2 cellular contexts compared by ENCODE assay signal in genomic region chr10:112643600-112643999, GRCh38.
TF ChIP-seq lines count a peak whose summit lies in the region.

No MANE protein-coding gene starts in this region.

TF ChIP-seq in HepG2, 621 proteins besides CTCF, POLR2A, EP300 and RAD21 (continued from another document and continues in another):
- TF ChIP-seq SIX1 (CRISPR knock-in tag; IDR thresholded peaks at IDR 0.05; ENCODE audit: borderline replicate concordance) (peak; percentile 73), SP5 (CRISPR knock-in tag; IDR thresholded peaks at IDR 0.05; ENCODE audit: borderline replicate concordance, low read depth) (0 out of 2 replicates have a peak, but pooled peaks have one; percentile 27), SIX4 (CRISPR knock-in tag; IDR thresholded peaks at IDR 0.05) (no peak; the same call in 1 of the 2 replicates), ZNF343 (CRISPR knock-in tag; IDR thresholded peaks at IDR 0.05) (no peak), RARG (CRISPR knock-in tag; IDR thresholded peaks at IDR 0.05; ENCODE audit: low read depth) (no peak), NBN (conservative IDR thresholded peaks at IDR 0.05) (no peak), AGO2 (optimal IDR thresholded peaks at IDR 0.05; ENCODE audit: low read depth, low read length) (no peak), ZNF639 (CRISPR knock-in tag; conservative IDR thresholded peaks at IDR 0.05) (peak; percentile 50; the same call in 1 of the 2 replicates), ZNF562 (CRISPR knock-in tag; IDR thresholded peaks at IDR 0.05; ENCODE audit: borderline replicate concordance) (no peak), ZNF331 (CRISPR knock-in tag; IDR thresholded peaks at IDR 0.05) (peak; percentile 91), HNRNPUL1 (IDR thresholded peaks at IDR 0.05; ENCODE audit: low read depth, low read length) (no peak), RXRA (CRISPR knock-in tag; IDR thresholded peaks at IDR 0.05) (no peak), RFXAP (CRISPR knock-in tag; IDR thresholded peaks at IDR 0.05; ENCODE audit: borderline replicate concordance) (no peak), ZNF788 (CRISPR knock-in tag; IDR thresholded peaks at IDR 0.05; ENCODE audit: borderline replicate concordance) (no peak), FOXO1 (CRISPR knock-in tag; IDR thresholded peaks at IDR 0.05) (peak; percentile 89), ZNF83 (CRISPR knock-in tag; IDR thresholded peaks at IDR 0.05; ENCODE audit: borderline replicate concordance) (no peak), MAFF (IDR thresholded peaks at IDR 0.05; ENCODE audit: low read depth, low read length) (no peak), ATF1 (CRISPR knock-in tag; IDR thresholded peaks at IDR 0.05) (peak; percentile 54; the same call in 1 of the 2 replicates), ZNF34 (CRISPR knock-in tag; IDR thresholded peaks at IDR 0.05; ENCODE audit: borderline replicate concordance) (no peak), ZNF570 (CRISPR knock-in tag; IDR thresholded peaks at IDR 0.05; ENCODE audit: borderline replicate concordance) (no peak), ZBTB14 (CRISPR knock-in tag; IDR thresholded peaks at IDR 0.05) (no peak), ZNF451 (CRISPR knock-in tag; IDR thresholded peaks at IDR 0.05) (no peak), ZKSCAN5 (CRISPR knock-in tag; IDR thresholded peaks at IDR 0.05) (no peak), ZNF253 (CRISPR knock-in tag; IDR thresholded peaks at IDR 0.05; ENCODE audit: borderline replicate concordance) (no peak), ZNF670 (CRISPR knock-in tag; IDR thresholded peaks at IDR 0.05; ENCODE audit: borderline replicate concordance) (no peak), STAT5B (CRISPR knock-in tag; IDR thresholded peaks at IDR 0.05) (0 out of 2 replicates have a peak, but pooled peaks have one; percentile 40), YY1 (IDR thresholded peaks at IDR 0.05; ENCODE audit: insufficient read depth, insufficient replicate concordance, low read depth, low read length) (peak; percentile 64), ETV6 (CRISPR knock-in tag; conservative IDR thresholded peaks at IDR 0.05) (no peak), PPARG (CRISPR knock-in tag; conservative IDR thresholded peaks at IDR 0.05) (peak; percentile 65; the same call in 1 of the 2 replicates), SALL1 (CRISPR knock-in tag; IDR thresholded peaks at IDR 0.05) (peak; percentile 55; the same call in 1 of the 2 replicates), BRF2 (CRISPR knock-in tag; IDR thresholded peaks at IDR 0.05) (no peak)
- TF ChIP-seq, protein P1, sequence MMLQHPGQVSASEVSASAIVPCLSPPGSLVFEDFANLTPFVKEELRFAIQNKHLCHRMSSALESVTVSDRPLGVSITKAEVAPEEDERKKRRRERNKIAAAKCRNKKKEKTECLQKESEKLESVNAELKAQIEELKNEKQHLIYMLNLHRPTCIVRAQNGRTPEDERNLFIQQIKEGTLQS (CRISPR knock-in tag; IDR thresholded peaks at IDR 0.05), result peak; percentile 89
- TF ChIP-seq, protein P2, sequence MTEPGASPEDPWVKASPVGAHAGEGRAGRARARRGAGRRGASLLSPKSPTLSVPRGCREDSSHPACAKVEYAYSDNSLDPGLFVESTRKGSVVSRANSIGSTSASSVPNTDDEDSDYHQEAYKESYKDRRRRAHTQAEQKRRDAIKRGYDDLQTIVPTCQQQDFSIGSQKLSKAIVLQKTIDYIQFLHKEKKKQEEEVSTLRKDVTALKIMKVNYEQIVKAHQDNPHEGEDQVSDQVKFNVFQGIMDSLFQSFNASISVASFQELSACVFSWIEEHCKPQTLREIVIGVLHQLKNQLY (CRISPR knock-in tag; IDR thresholded peaks at IDR 0.05), result peak; percentile 44; the same call in 1 of the 2 replicates
- TF ChIP-seq, protein P3, sequence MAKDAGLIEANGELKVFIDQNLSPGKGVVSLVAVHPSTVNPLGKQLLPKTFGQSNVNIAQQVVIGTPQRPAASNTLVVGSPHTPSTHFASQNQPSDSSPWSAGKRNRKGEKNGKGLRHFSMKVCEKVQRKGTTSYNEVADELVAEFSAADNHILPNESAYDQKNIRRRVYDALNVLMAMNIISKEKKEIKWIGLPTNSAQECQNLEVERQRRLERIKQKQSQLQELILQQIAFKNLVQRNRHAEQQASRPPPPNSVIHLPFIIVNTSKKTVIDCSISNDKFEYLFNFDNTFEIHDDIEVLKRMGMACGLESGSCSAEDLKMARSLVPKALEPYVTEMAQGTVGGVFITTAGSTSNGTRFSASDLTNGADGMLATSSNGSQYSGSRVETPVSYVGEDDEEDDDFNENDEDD (CRISPR knock-in tag; IDR thresholded peaks at IDR 0.05; ENCODE audit: borderline replicate concordance), result no peak

TF ChIP-seq in WTC11, 78 proteins besides CTCF, POLR2A, EP300 and RAD21:
- TF ChIP-seq AFF4 (CRISPR knock-in tag; IDR thresholded peaks at IDR 0.05; ENCODE audit: borderline replicate concordance) (no peak), GABPB1 (CRISPR knock-in tag; IDR thresholded peaks at IDR 0.05) (peak; percentile 99)
